In the genomic region with DNA sequence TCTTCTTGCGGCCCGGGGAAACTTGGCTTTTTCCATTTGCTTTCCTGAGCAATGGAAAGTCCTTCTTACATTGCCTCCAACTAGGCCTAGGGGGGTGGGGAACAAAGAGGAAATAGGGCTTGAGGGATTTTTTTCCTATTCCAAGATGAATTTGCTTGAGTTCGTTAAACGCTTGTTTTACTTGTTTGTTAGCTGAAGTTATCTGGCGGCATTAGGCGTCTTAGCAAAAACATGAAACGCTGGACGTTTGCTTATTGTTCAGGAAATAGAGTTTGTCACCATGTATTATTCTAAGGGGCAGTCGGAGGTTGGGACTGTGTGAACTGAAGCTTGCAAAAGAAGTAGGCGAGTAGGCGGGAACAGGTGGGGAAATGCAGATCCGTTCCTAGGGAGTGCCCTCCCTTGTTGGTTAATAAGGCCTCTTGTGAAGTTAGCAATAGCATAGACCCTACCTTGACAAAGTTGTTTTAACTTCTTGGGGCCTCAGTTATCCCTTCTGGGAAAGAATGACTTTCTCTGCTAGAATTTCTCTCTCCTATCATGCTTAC, we compare ENCODE assay signal across 8 cellular contexts. TPM values are rescaled to one million over a fixed set of nuclear protein-coding genes. Genes with fewer than 3 reads are reported as not detected.
DNase-seq lines count a peak whose midpoint lies in the region; ATAC-seq and TF ChIP-seq lines count a peak whose summit lies in the region.

No MANE protein-coding gene starts in this region.

- H3K27me3 Mint-ChIP-seq in memory B cell = peaks cover 16% of the 10 kb centered on the region

- H3K27ac ChIP-seq in ACC112 (ENCODE audit: low read depth, low read length) = no peak overlapping the region

- peaks cover 12% of the 10 kb centered on the region for H3K4me1 Mint-ChIP-seq in memory B cell

- DNase-seq in H7 (peak; percentile 64), astrocyte of the cerebellum (ENCODE audit: low read depth) (no peak), memory B cell (ENCODE audit: low spot score in 2 of 2) (no peak), cerebellar nuclear complex (lab: John Stamatoyannopoulos, UW) (no peak), RKO (ENCODE audit: low spot score) (no peak)
- DNase-seq in activated CD4-positive, CD25-positive, alpha-beta regulatory T cell treated with anti-CD3 and anti-CD28 coated beads, Interleukin-2, amount 50 U/mL, for 72 hours = no peak

- H2AFZ ChIP-seq in ACC112 (ENCODE audit: low read length, unreplicated experiment) = no peak overlapping the region

- H3K9me3 Mint-ChIP-seq in memory B cell = no peaks in the 10 kb centered on the region

- no peak overlapping the region for H3K27ac Mint-ChIP-seq in memory B cell

- in situ Hi-C loops in astrocyte of the cerebellum (cut with HindIII; ENCODE audit: low sequenced_read_pairs) = loop anchor here (25.0 kb wide), 1 partner anchor 250 kb away; no protein-coding TSS in a partner anchor

- H3K36me3 ChIP-seq in ACC112 (ENCODE audit: insufficient read depth, low read length) (no peaks in the 10 kb centered on the region), H7 (replicated peaks; ENCODE audit: control insufficient read depth, insufficient read depth, low read length) (no peaks in the 10 kb centered on the region)

- no peak for TF ChIP-seq CTCF in astrocyte of the cerebellum (IDR thresholded peaks at IDR 0.05; ENCODE audit: low read depth, low read length, missing control alignments)

- H3K27me3 ChIP-seq in ACC112 (ENCODE audit: insufficient read depth, low read length) (no peaks in the 10 kb centered on the region), H7 (ENCODE audit: control insufficient read depth, insufficient read depth, low read length) (peaks cover 8% of the 10 kb centered on the region)

- H3K4me1 ChIP-seq in ACC112 (ENCODE audit: control insufficient read depth, insufficient read depth, low read length, unreplicated experiment) = peaks cover 5% of the 10 kb centered on the region

- no peaks in the 10 kb centered on the region for H3K36me3 Mint-ChIP-seq in memory B cell

- H3K4me3 ChIP-seq in ACC112 (ENCODE audit: low read depth, low read length) (peak overlapping the region; percentile 81), H7 (ENCODE audit: insufficient read depth, low read depth, low read length) (peak overlapping the region; percentile 82), astrocyte of the cerebellum (ENCODE audit: low read depth, low read length) (peak overlapping the region; percentile 82)

- no peak for ATAC-seq in memory B cell (ENCODE audit: low read depth)
- no peak for ATAC-seq in GM18511 (IDR thresholded peaks at IDR 0.05; ENCODE audit: unreplicated experiment)

- peak overlapping the region; percentile 79 for H3K4me3 Mint-ChIP-seq in memory B cell

- peaks cover 19% of the 10 kb centered on the region for H3K79me2 ChIP-seq in ACC112 (ENCODE audit: control insufficient read depth, insufficient read depth, low read length, unreplicated experiment)

RNA-seq across cellular contexts. Expression of a gene that starts 1.9 kb away (rescaled TPM):
- 9.6 and 22.5 TPM in 2 replicates for total RNA-seq in H7 (2014; rRNA removed; shearing (Covaris generic))
